Comparison of ENCODE assay signal across 19 cellular contexts in the genomic region with DNA sequence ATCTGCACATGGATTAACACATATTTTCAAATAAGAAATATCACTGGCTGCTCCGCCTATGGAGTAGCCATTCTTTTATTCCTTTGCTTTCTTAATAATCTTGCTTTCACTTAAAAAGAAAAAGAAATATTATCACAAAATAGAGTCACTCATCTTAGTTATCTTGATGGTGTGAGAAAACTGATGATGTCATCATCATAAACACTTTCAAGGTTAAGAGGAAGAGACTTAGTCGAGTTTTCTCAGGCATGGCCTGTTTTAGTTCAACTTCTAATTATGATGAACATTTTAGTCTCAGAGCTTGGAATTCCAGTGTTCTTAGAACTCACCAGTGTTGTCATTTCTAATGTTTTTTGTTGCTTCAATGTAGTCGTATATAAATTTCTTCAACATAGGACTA.
DNase-seq lines count a peak whose midpoint lies in the region; ATAC-seq, FAIRE-seq and TF ChIP-seq lines count a peak whose summit lies in the region.
"Had no signal": no experiment of that assay in that cellular context is flagged by ENCODE, and none has a peak within 500 bp of the region (broad histone marks: within the 10 kb centered on the region; RNA-seq: fewer than 3 reads in every experiment).

No MANE protein-coding gene starts in this region.

- BruUV-seq in HepG2 (replicated peaks; lab: Mats Ljungman, UMichigan) = no TSS peak

- CTCF ChIA-PET in HepG2 (lab: Yijun Ruan, JAX; ENCODE audit: low intra/inter-chr PET ratio, low total read pairs) = no interaction called here

- H4K20me1 ChIP-seq in HepG2 (ENCODE audit: insufficient read depth, low read length) = no peaks in the 10 kb centered on the region
- H4K20me1 ChIP-seq: BLaER1 treated with 17β-estradiol and CSF1 and Interleukin-3, amounts not matched to agents 10 nM and 100 nM had no signal

- DNase-seq in HepG2 (ENCODE audit: low spot score) (no peak), right lobe of liver (no peak), amniotic epithelial cell (ENCODE audit: low read depth) (peak; percentile 60), fibroblast of villous mesenchyme (ENCODE audit: low read depth) (peak; percentile 21), testis (no peak), T-helper 1 cell (no peak), globus pallidus (ENCODE audit: low spot score) (no peak)
- DNase-seq: 8988T; Calu3; CD8-positive, alpha-beta T cell; DMS 273 treated with DMSO at 0.1 percent for 48 hours; DMS79 treated with DMSO at 0.1 percent for 48 hours; EL; GM23248 had no signal

- H3K4me3 ChIP-seq in HepG2 (replicated peaks in 1 of 3; ENCODE audit: insufficient read depth in 1 of 3, low read depth in 2 of 3, low read length in 3 of 3) (no peak overlapping the region), right lobe of liver (no peak overlapping the region), fibroblast of villous mesenchyme (ENCODE audit: low read depth, low read length) (no peak overlapping the region), testis (no peak overlapping the region)
- H3K4me3 ChIP-seq: BLaER1 treated with 17β-estradiol and CSF1 and Interleukin-3, amounts not matched to agents 10 nM and 100 nM; GM23248; HAP-1 had no signal

- TF ChIP-seq RAD21 in HepG2 (CRISPR knock-in tag; IDR thresholded peaks at IDR 0.05) = no peak

- H3K4me1 ChIP-seq in HepG2 (ENCODE audit: insufficient read depth, low read length) (no peaks in the 10 kb centered on the region), right lobe of liver (peaks cover 0 to 4% (median 0%) of the 10 kb centered on the region in 4 donors), testis (no peaks in the 10 kb centered on the region)
- H3K4me1 ChIP-seq: BLaER1 treated with 17β-estradiol and CSF1 and Interleukin-3, amounts not matched to agents 10 nM and 100 nM; HAP-1 had no signal

- ATAC-seq in HepG2 (no peak), right lobe of liver (no peak)
- ATAC-seq: CD8-positive, alpha-beta T cell had no signal

- in situ Hi-C loops in HepG2 (cut with HindIII; ENCODE audit: extremely low pct_ligation_motif_present, low pct_unique_long_range_greater_than_20kb) = no loop called here

- TF ChIP-seq EP300 in HepG2 (IDR thresholded peaks at IDR 0.05; ENCODE audit: low read depth in 2 of 2, low read length in 2 of 2) (no peak), HepG2 (CRISPR knock-in tag; IDR thresholded peaks at IDR 0.05; ENCODE audit: borderline replicate concordance) (no peak)

- no peak for TF ChIP-seq CTCF in HepG2 (CRISPR knock-in tag; IDR thresholded peaks at IDR 0.05)
- no peak for TF ChIP-seq CTCF in right lobe of liver (IDR thresholded peaks at IDR 0.05)
- no peak for TF ChIP-seq CTCF in fibroblast of villous mesenchyme (IDR thresholded peaks at IDR 0.05; ENCODE audit: insufficient read depth, low read depth, low read length)
- no peak for TF ChIP-seq CTCF in testis (IDR thresholded peaks at IDR 0.05)

- peaks cover 0 to 3% of the 10 kb centered on the region in 2 experiments; a peak in 1 of 5 replicates for H3K36me3 ChIP-seq in HepG2 (replicated peaks in 1 of 2; ENCODE audit: control insufficient read depth in 1 of 2, insufficient read depth in 2 of 2, low read length in 2 of 2)
- H3K36me3 ChIP-seq in right lobe of liver = no peaks in the 10 kb centered on the region
- H3K36me3 ChIP-seq in testis (ENCODE audit: low read depth, missing control alignments) = no peaks in the 10 kb centered on the region
- H3K36me3 ChIP-seq: BLaER1 treated with 17β-estradiol and CSF1 and Interleukin-3, amounts not matched to agents 10 nM and 100 nM; HAP-1 had no signal

- TF ChIP-seq POLR2A in HepG2 (IDR thresholded peaks at IDR 0.05; ENCODE audit: insufficient read depth in 1 of 2, low read depth in 2 of 2, low read length in 2 of 2) (no peak), right lobe of liver (IDR thresholded peaks at IDR 0.05) (no peak), testis (IDR thresholded peaks at IDR 0.05) (no peak)

- no peak overlapping the region for H2AFZ ChIP-seq in HepG2 (ENCODE audit: low read length)
- H2AFZ ChIP-seq: GM23248 had no signal

- H3K9me3 ChIP-seq in HepG2 (ENCODE audit: low read length) (no peaks in the 10 kb centered on the region), right lobe of liver (no peaks in the 10 kb centered on the region), testis (no peaks in the 10 kb centered on the region)
- H3K9me3 ChIP-seq: BLaER1 treated with 17β-estradiol and CSF1 and Interleukin-3, amounts not matched to agents 10 nM and 100 nM; HAP-1 had no signal

- no peak for FAIRE-seq in HepG2 (lab: Jason Lieb, UNC)
- FAIRE-seq: GM12891, HTR-8/SVneo had no signal

- no peaks in the 10 kb centered on the region for H3K27me3 ChIP-seq in HepG2 (ENCODE audit: control insufficient read depth in 1 of 2, insufficient read depth in 2 of 2, low read length in 2 of 2)
- H3K27me3 ChIP-seq in right lobe of liver = no peaks in the 10 kb centered on the region
- H3K27me3 ChIP-seq in testis = no peaks in the 10 kb centered on the region
- H3K27me3 ChIP-seq: BLaER1 treated with 17β-estradiol and CSF1 and Interleukin-3, amounts not matched to agents 10 nM and 100 nM had no signal

- no peaks in the 10 kb centered on the region for H3K79me2 ChIP-seq in HepG2 (ENCODE audit: insufficient read depth, low read length)

- H3K27ac ChIP-seq in HepG2 (ENCODE audit: extremely low read length, insufficient read depth, low read length) (no peak overlapping the region), right lobe of liver (no peak overlapping the region), testis (no peak overlapping the region)
- H3K27ac ChIP-seq: BLaER1 treated with 17β-estradiol and CSF1 and Interleukin-3, amounts not matched to agents 10 nM and 100 nM; GM23248; KMS-11 had no signal

- WGBS in HepG2 (ENCODE audit: low lambda C conversion rate) = 84% methylated on average over 3 of the region's 3 CpGs
- 85% methylated on average over 3 of the region's 3 CpGs for WGBS in right lobe of liver (ENCODE audit: insufficient coverage, low coverage, low lambda C conversion rate, missing lambda C conversion rate)
- 80 to 83% methylated on average over 3 of the region's 3 CpGs for WGBS in testis, 2 donors

- intact Hi-C loops in HepG2 (cut with micrococcal nuclease; ENCODE audit: unreplicated experiment) (no loop called here), right lobe of liver (cut with DNase I) (no loop called here), testis (cut with DNase I; ENCODE audit: low total_unique reads) (no loop called here)

- POLR2A ChIA-PET in HepG2 (lab: Yijun Ruan, JAX) = no interaction called here

- H3K9ac ChIP-seq in HepG2 (ENCODE audit: insufficient read depth, low read depth, low read length) = no peak overlapping the region
- H3K9ac ChIP-seq: BLaER1 treated with 17β-estradiol and CSF1 and Interleukin-3, amounts not matched to agents 10 nM and 100 nM; GM23248; KMS-11 had no signal

- no peak overlapping the region for H3K4me2 ChIP-seq in HepG2 (ENCODE audit: low read depth, low read length)
- H3K4me2 ChIP-seq: BLaER1 treated with 17β-estradiol and CSF1 and Interleukin-3, amounts not matched to agents 10 nM and 100 nM; KMS-11 had no signal

TF ChIP-seq in HepG2, 621 proteins besides CTCF, POLR2A, EP300 and RAD21:
- TF ChIP-seq, protein P1, sequence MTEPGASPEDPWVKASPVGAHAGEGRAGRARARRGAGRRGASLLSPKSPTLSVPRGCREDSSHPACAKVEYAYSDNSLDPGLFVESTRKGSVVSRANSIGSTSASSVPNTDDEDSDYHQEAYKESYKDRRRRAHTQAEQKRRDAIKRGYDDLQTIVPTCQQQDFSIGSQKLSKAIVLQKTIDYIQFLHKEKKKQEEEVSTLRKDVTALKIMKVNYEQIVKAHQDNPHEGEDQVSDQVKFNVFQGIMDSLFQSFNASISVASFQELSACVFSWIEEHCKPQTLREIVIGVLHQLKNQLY (CRISPR knock-in tag; IDR thresholded peaks at IDR 0.05) = no peak
- TF ChIP-seq ATF7 (IDR thresholded peaks at IDR 0.05) = peak; percentile 93
- no peak for TF ChIP-seq ATF7 (CRISPR knock-in tag; IDR thresholded peaks at IDR 0.05)
- peak; percentile 65 for TF ChIP-seq CREB1 (IDR thresholded peaks at IDR 0.05)
- TF ChIP-seq CREB1 (CRISPR knock-in tag; IDR thresholded peaks at IDR 0.05) = no peak
- TF ChIP-seq MAFK (conservative IDR thresholded peaks at IDR 0.05 in 1 of 2, IDR thresholded peaks at IDR 0.05 in 1 of 2; ENCODE audit: low read length in 2 of 2) = 0 out of 4 replicates have a peak, but pooled peaks of 1 of the 2 experiments have one; percentile 32

Comparison
In these comparisons a context has a peak if more than half of its experiments do, and no peak if none do; other contexts are left out.
1. DNase-seq: peak in amniotic epithelial cell (single experiment) and fibroblast of villous mesenchyme (single experiment); none in HepG2 (single experiment), right lobe of liver (0 of 3), testis (single experiment), T-helper 1 cell (0 of 5) and globus pallidus (single experiment).